In the genomic region with DNA sequence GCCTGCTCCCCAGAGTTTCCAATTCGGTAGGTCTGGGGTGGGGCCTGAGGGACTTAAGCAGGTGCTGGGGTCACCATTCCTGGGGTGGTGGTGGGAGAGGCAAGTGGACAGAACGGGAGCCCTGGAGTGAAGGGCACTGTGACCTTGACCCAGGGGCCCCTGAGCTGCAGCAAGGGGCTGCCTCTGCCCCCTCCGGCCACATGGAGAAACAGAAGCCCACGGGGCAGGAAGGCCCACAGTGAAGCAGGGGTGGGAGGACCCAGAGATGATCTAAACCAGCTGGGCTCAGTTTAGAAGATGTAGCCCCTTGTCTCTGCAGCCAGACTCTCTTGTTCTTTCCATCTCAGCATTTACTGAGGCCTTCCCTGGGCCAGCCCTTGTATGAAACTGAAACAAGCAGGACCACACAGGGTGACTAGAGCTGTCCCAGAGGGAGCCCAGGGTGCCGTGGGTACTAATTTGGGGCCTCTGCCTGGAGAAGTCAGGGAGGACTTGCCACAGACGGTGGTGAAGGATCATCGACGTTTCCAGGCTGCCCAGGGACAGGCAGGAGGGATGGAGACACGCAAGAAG, we compare ENCODE assay signal across 26 cellular contexts. TPM values are rescaled to one million over a fixed set of nuclear protein-coding genes. Genes with fewer than 3 reads are reported as not detected.
"Had no signal": no experiment of that assay in that cellular context is flagged by ENCODE, and none has a peak within 500 bp of the region (broad histone marks: within the 10 kb centered on the region; RNA-seq: fewer than 3 reads in every experiment).

No MANE protein-coding gene starts in this region.

- H3K9me3 Mint-ChIP-seq: activated naive CD8-positive, alpha-beta T cell treated with anti-CD3 and anti-CD28 coated beads for 36 hours; activated T-helper 17 cell treated with anti-CD3 and anti-CD28 coated beads, Interleukin-2, amount 50 U/mL, for 72 hours; endodermal cell; stimulated activated naive CD8-positive, alpha-beta T cell treated with anti-CD3 and anti-CD28 coated beads, Interleukin-15, Interleukin-2, amounts not matched to agents 100 ng/mL and 50 ng/mL, for 24 hours; T-helper 1 cell treated with Interleukin-12 subunit alpha and Interleukin-12 subunit beta and Interleukin-4 antibody, amounts not matched to agents 30 μg/mL and 1 μg/mL, for 36 hours; WTC11 had no signal

- ATAC-seq: activated T-helper 17 cell treated with anti-CD3 and anti-CD28 coated beads, Interleukin-2, amount 50 U/mL, for 72 hours; gastroesophageal sphincter; heart left ventricle; left cardiac atrium; lower lobe of right lung; upper lobe of right lung had no signal

- H3K36me3 Mint-ChIP-seq: activated naive CD8-positive, alpha-beta T cell treated with anti-CD3 and anti-CD28 coated beads for 36 hours; naive B cell; WTC11 had no signal

- H3K4me1 Mint-ChIP-seq: activated T-helper 17 cell treated with anti-CD3 and anti-CD28 coated beads, Interleukin-2, amount 50 U/mL, for 72 hours had no signal

- FAIRE-seq: bronchial epithelial cell had no signal

- H3K9me3 ChIP-seq: esophagus squamous epithelium, gastroesophageal sphincter, heart left ventricle, lower lobe of right lung, spleen, thyroid gland, upper lobe of right lung had no signal

- H3K36me3 ChIP-seq: esophagus squamous epithelium, gastroesophageal sphincter, heart left ventricle, lower lobe of right lung, spleen, thyroid gland, upper lobe of right lung had no signal

- H3K27me3 Mint-ChIP-seq: activated naive CD8-positive, alpha-beta T cell treated with anti-CD3 and anti-CD28 coated beads for 36 hours; activated T-helper 17 cell treated with anti-CD3 and anti-CD28 coated beads, Interleukin-2, amount 50 U/mL, for 72 hours; stimulated activated naive CD8-positive, alpha-beta T cell treated with anti-CD3 and anti-CD28 coated beads, Interleukin-15, Interleukin-2, amounts not matched to agents 100 ng/mL and 50 ng/mL, for 24 hours had no signal

- H3K4me3 ChIP-seq: coronary artery, esophagus squamous epithelium, gastroesophageal sphincter, heart left ventricle, lower lobe of right lung, spleen, thyroid gland, upper lobe of right lung had no signal

- H3K27me3 ChIP-seq: esophagus squamous epithelium, gastroesophageal sphincter, heart left ventricle, spleen, thyroid gland, upper lobe of right lung had no signal

- H3K27ac Mint-ChIP-seq: activated naive CD8-positive, alpha-beta T cell treated with anti-CD3 and anti-CD28 coated beads for 36 hours; activated T-helper 17 cell treated with anti-CD3 and anti-CD28 coated beads, Interleukin-2, amount 50 U/mL, for 72 hours; endodermal cell; progenitor cell of endocrine pancreas; stimulated activated naive CD8-positive, alpha-beta T cell treated with anti-CD3 and anti-CD28 coated beads, Interleukin-15, Interleukin-2, amounts not matched to agents 100 ng/mL and 50 ng/mL, for 24 hours; T-helper 1 cell treated with Interleukin-12 subunit alpha and Interleukin-12 subunit beta and Interleukin-4 antibody, amounts not matched to agents 30 μg/mL and 1 μg/mL, for 36 hours; WTC11 had no signal

- H3K27ac ChIP-seq: coronary artery, esophagus squamous epithelium, gastroesophageal sphincter, heart left ventricle, lower lobe of right lung, spleen, thyroid gland, upper lobe of right lung had no signal

- H3K4me1 ChIP-seq: esophagus squamous epithelium, gastroesophageal sphincter, heart left ventricle, lower lobe of right lung, spleen, thyroid gland, upper lobe of right lung had no signal

- DNase-seq: activated naive CD8-positive, alpha-beta T cell treated with anti-CD3 and anti-CD28 coated beads for 36 hours; activated T-cell treated with anti-CD3 and anti-CD28 coated beads, Interleukin-2, amount 50 U/mL, for 1 hour; amniotic stem cell; cerebellar nuclear complex; endodermal cell; esophagus squamous epithelium; heart left ventricle; islet precursor cell; left cardiac atrium; lower lobe of right lung; naive B cell; retina; spleen; stimulated activated CD4-positive, alpha-beta T cell treated with anti-CD3 and anti-CD28 coated beads, Interleukin-4, amount 100 ng/mL, for 1 hour; substantia nigra; T1000; thyroid gland; upper lobe of right lung had no signal

- H3K4me3 Mint-ChIP-seq: activated naive CD8-positive, alpha-beta T cell treated with anti-CD3 and anti-CD28 coated beads for 36 hours; activated T-helper 17 cell treated with anti-CD3 and anti-CD28 coated beads, Interleukin-2, amount 50 U/mL, for 72 hours; endodermal cell; naive B cell; stimulated activated naive CD8-positive, alpha-beta T cell treated with anti-CD3 and anti-CD28 coated beads, Interleukin-15, Interleukin-2, amounts not matched to agents 100 ng/mL and 50 ng/mL, for 24 hours; T-helper 1 cell treated with Interleukin-12 subunit alpha and Interleukin-12 subunit beta and Interleukin-4 antibody, amounts not matched to agents 30 μg/mL and 1 μg/mL, for 36 hours; WTC11 had no signal

RNA-seq across cellular contexts. Expression of gene WNT11, which starts 30.5 kb away (rescaled TPM):
- total RNA-seq: activated naive CD8-positive, alpha-beta T cell treated with anti-CD3 and anti-CD28 coated beads for 36 hours; activated T-helper 17 cell treated with anti-CD3 and anti-CD28 coated beads, Interleukin-2, amount 50 U/mL, for 72 hours; bronchial epithelial cell had no signal
